Comparison of ENCODE assay signal across 1 cellular context in genomic region chr18:23618862-23619387, GRCh38.
TF ChIP-seq lines count a peak whose summit lies in the region.

No MANE protein-coding gene starts in this region.

TF ChIP-seq in GM12878, 131 proteins besides CTCF, POLR2A, EP300 and RAD21 (continued from another document and continues in another):
- TF ChIP-seq POLR2AphosphoS2 (IDR thresholded peaks at IDR 0.05; ENCODE audit: low read depth, low read length): peak; percentile 40; the same call in 1 of the 2 replicates
- no peak for TF ChIP-seq SKIL (IDR thresholded peaks at IDR 0.05; ENCODE audit: low read depth, poor library complexity, severe bottlenecking)
- no peak for TF ChIP-seq ELK1 (IDR thresholded peaks at IDR 0.05; ENCODE audit: low read depth, low read length)
- TF ChIP-seq RAD51 (IDR thresholded peaks at IDR 0.05): no peak
- peak; percentile 36 for TF ChIP-seq RELA (IDR thresholded peaks at IDR 0.05; ENCODE audit: borderline replicate concordance, partially characterized antibody)
- no peak for TF ChIP-seq KLF5 (IDR thresholded peaks at IDR 0.05; ENCODE audit: partially characterized antibody)
- TF ChIP-seq SUPT20H (IDR thresholded peaks at IDR 0.05; ENCODE audit: borderline replicate concordance, control insufficient read depth, low read depth, low read length): no peak
- TF ChIP-seq MXI1 (IDR thresholded peaks at IDR 0.05; ENCODE audit: low read depth, low read length): no peak
- TF ChIP-seq BACH1 (IDR thresholded peaks at IDR 0.05; ENCODE audit: borderline replicate concordance): no peak
- TF ChIP-seq E2F8 (IDR thresholded peaks at IDR 0.05; ENCODE audit: low read depth, partially characterized antibody): no peak
- TF ChIP-seq PAX8 (IDR thresholded peaks at IDR 0.05): no peak
- no peak for TF ChIP-seq CREB1 (IDR thresholded peaks at IDR 0.05; ENCODE audit: low read depth)
- peak; percentile 72 for TF ChIP-seq NR2F1 (conservative IDR thresholded peaks at IDR 0.05)
- no peak for TF ChIP-seq POU2F2 (IDR thresholded peaks at IDR 0.05; ENCODE audit: borderline replicate concordance, low read depth, low read length)
- no peak for TF ChIP-seq ZBTB11 (CRISPR knock-in tag; IDR thresholded peaks at IDR 0.05)
- TF ChIP-seq USF1 (IDR thresholded peaks at IDR 0.05; ENCODE audit: borderline replicate concordance, extremely low read length, insufficient read depth, low read depth, low read length): no peak
- TF ChIP-seq ZBTB33 (IDR thresholded peaks at IDR 0.05): no peak
- TF ChIP-seq RELB (IDR thresholded peaks at IDR 0.05; ENCODE audit: low read depth): no peak; the same call in 1 of the 2 replicates
- no peak for TF ChIP-seq ZNF274 (IDR thresholded peaks at IDR 0.05; ENCODE audit: insufficient read depth, insufficient read length)
- no peak for TF ChIP-seq SIN3A (IDR thresholded peaks at IDR 0.05; ENCODE audit: low read depth, low read length)
- 0 out of 2 replicates have a peak, but pooled peaks have one; percentile 35 for TF ChIP-seq ZNF207 (IDR thresholded peaks at IDR 0.05; ENCODE audit: borderline replicate concordance)
- peak; percentile 70; the same call in 1 of the 2 replicates for TF ChIP-seq NBN (IDR thresholded peaks at IDR 0.05)
- no peak for TF ChIP-seq SMC3 (IDR thresholded peaks at IDR 0.05; ENCODE audit: borderline replicate concordance, low read length)
- TF ChIP-seq REST (IDR thresholded peaks at IDR 0.05; ENCODE audit: low read depth, low read length): no peak
- TF ChIP-seq TARDBP (IDR thresholded peaks at IDR 0.05; ENCODE audit: borderline replicate concordance): no peak
- no peak for TF ChIP-seq TCF12 (IDR thresholded peaks at IDR 0.05; ENCODE audit: low read depth, low read length)
- TF ChIP-seq FOXM1 (IDR thresholded peaks at IDR 0.05; ENCODE audit: low read depth, low read length): no peak
- TF ChIP-seq IKZF2 (IDR thresholded peaks at IDR 0.05): peak in 1 of 2 experiments; percentile 58; a peak in 1 of 4 replicates
- no peak for TF ChIP-seq KAT2A (conservative IDR thresholded peaks at IDR 0.05; ENCODE audit: control insufficient read depth, low read depth, low read length)
- TF ChIP-seq IKZF1 (conservative IDR thresholded peaks at IDR 0.05): no peak
- TF ChIP-seq RCOR1 (conservative IDR thresholded peaks at IDR 0.05; ENCODE audit: low read depth, low read length): no peak
- TF ChIP-seq RB1 (IDR thresholded peaks at IDR 0.05; ENCODE audit: borderline replicate concordance): no peak
- no peak for TF ChIP-seq BCLAF1 (IDR thresholded peaks at IDR 0.05)
- TF ChIP-seq PKNOX1 (IDR thresholded peaks at IDR 0.05): no peak
- no peak for TF ChIP-seq RBBP5 (conservative IDR thresholded peaks at IDR 0.05)
- TF ChIP-seq SRF (IDR thresholded peaks at IDR 0.05; ENCODE audit: low read depth in 2 of 2, low read length in 2 of 2): no peak
- TF ChIP-seq WRNIP1 (IDR thresholded peaks at IDR 0.05; ENCODE audit: borderline replicate concordance, low read depth, low read length): no peak
- TF ChIP-seq CHD1 (IDR thresholded peaks at IDR 0.05; ENCODE audit: low read depth, low read length): no peak
